1 cellular context compared by ENCODE assay signal in genomic region chr5:180343846-180344327, GRCh38.
TF ChIP-seq lines count a peak whose summit lies in the region.

No MANE protein-coding gene starts in this region.

TF ChIP-seq in SK-N-SH treated with all-trans-retinoic acid at 6 μM for 48 hours, 23 proteins besides CTCF, POLR2A, EP300 and RAD21 (continued from another document):
- no peak for TF ChIP-seq RARB (CRISPR knock-in tag; IDR thresholded peaks at IDR 0.05)
- no peak for TF ChIP-seq ARNTL (CRISPR knock-in tag; IDR thresholded peaks at IDR 0.05; ENCODE audit: borderline replicate concordance, low read depth)
- TF ChIP-seq ZFP3 (CRISPR knock-in tag; IDR thresholded peaks at IDR 0.05) = no peak
- TF ChIP-seq TCF4 (CRISPR knock-in tag; IDR thresholded peaks at IDR 0.05; ENCODE audit: borderline replicate concordance) = no peak
- TF ChIP-seq ZFP30 (CRISPR knock-in tag; IDR thresholded peaks at IDR 0.05) = no peak
- no peak for TF ChIP-seq CSDC2 (CRISPR knock-in tag; IDR thresholded peaks at IDR 0.05)
- TF ChIP-seq TOX (CRISPR knock-in tag; IDR thresholded peaks at IDR 0.05; ENCODE audit: borderline replicate concordance) = no peak
- no peak for TF ChIP-seq ZNF8 (CRISPR knock-in tag; IDR thresholded peaks at IDR 0.05)
- TF ChIP-seq GLIS3 (CRISPR knock-in tag; IDR thresholded peaks at IDR 0.05) = no peak
